Comparison of ENCODE assay signal across 1 cellular context in genomic region chr10:123863721-123864432, GRCh38.
TF ChIP-seq lines count a peak whose summit lies in the region.

No MANE protein-coding gene starts in this region.

TF ChIP-seq in GM23338, 12 proteins besides CTCF, POLR2A, EP300 and RAD21 (continued from another document):
- TF ChIP-seq ZNF462 (CRISPR knock-in tag; IDR thresholded peaks at IDR 0.05) (no peak), EZH2 (IDR thresholded peaks at IDR 0.05; ENCODE audit: low read depth, unreplicated experiment) (no peak), EZH2phosphoT487 (IDR thresholded peaks at IDR 0.05; ENCODE audit: unreplicated experiment) (no peak), STAT1 (IDR thresholded peaks at IDR 0.05; ENCODE audit: unreplicated experiment) (no peak), ETS1 (IDR thresholded peaks at IDR 0.05) (no peak), CREB1 (CRISPR knock-in tag; IDR thresholded peaks at IDR 0.05; ENCODE audit: low read depth) (no peak), POLR2AphosphoS5 (IDR thresholded peaks at IDR 0.05; ENCODE audit: low read depth) (no peak), JUNB (IDR thresholded peaks at IDR 0.05; ENCODE audit: unreplicated experiment) (no peak), ZNF114 (CRISPR knock-in tag; IDR thresholded peaks at IDR 0.05) (no peak), NANOG (IDR thresholded peaks at IDR 0.05; ENCODE audit: borderline replicate concordance) (no peak)
